In genomic region chr2:226366920-226367319, GRCh38 we compare ENCODE assay signal across 36 cellular contexts.
"Had no signal": no experiment of that assay in that cellular context is flagged by ENCODE, and none has a peak within 500 bp of the region (broad histone marks: within the 10 kb centered on the region; RNA-seq: fewer than 3 reads in every experiment).

No MANE protein-coding gene starts in this region.

- H2AFZ ChIP-seq: PC-9 had no signal

- H3K4me3 ChIP-seq: adrenal gland, MG63, PC-9 had no signal

- H3K4me2 ChIP-seq: PC-9 had no signal

- H3K27me3 ChIP-seq: adrenal gland, MG63 had no signal

- H3K27me3 Mint-ChIP-seq: activated CD4-positive, alpha-beta memory T cell treated with anti-CD3 and anti-CD28 coated beads, Interleukin-2, amount 10 ng/mL, durations not matched to agents 7 days and 5 days had no signal

- H3K9me3 ChIP-seq: adrenal gland, MG63 had no signal

- ATAC-seq: activated naive CD4-positive, alpha-beta T cell treated with anti-CD3 and anti-CD28 coated beads, Interleukin-2, amount 50 U/mL, for 72 hours; activated T-cell treated with anti-CD3 and anti-CD28 coated beads, Interleukin-2, amount 50 U/mL, for 72 hours; Right ventricle myocardium inferior; SK-N-SH treated with all-trans-retinoic acid at 6 μM for 48 hours; T-cell; T-helper 17 cell had no signal

- DNase-seq: activated CD4-positive, alpha-beta memory T cell treated with anti-CD3 and anti-CD28 coated beads, Interleukin-2, amount 10 ng/mL, durations not matched to agents 7 days and 5 days; activated CD4-positive, alpha-beta T cell treated with anti-CD3 and anti-CD28 coated beads for 1 hour; activated CD4-positive, alpha-beta T cell treated with anti-CD3 and anti-CD28 coated beads for 48 hours; activated CD4-positive, CD25-positive, alpha-beta regulatory T cell; activated gamma-delta T cell; activated naive CD4-positive, alpha-beta T cell treated with anti-CD3 and anti-CD28 coated beads for 36 hours; activated T-cell treated with anti-CD3 and anti-CD28 coated beads, Interleukin-2, amount 50 U/mL, for 1 hour; activated T-cell treated with anti-CD3 and anti-CD28 coated beads, Interleukin-2, amount 50 U/mL, for 72 hours; adrenal gland; anterior cingulate cortex; central memory CD4-positive, alpha-beta T cell; Kasumi-1; KG1; MG63; NCI-H1048; NCI-H1105 treated with DMSO at 0.1 percent for 48 hours; NCI-H1436; NCI-H1694 treated with DMSO at 0.1 percent for 48 hours; NCI-H2029; NCI-H2107; NCI-H2171; NCI-H2227 treated with DMSO at 0.1 percent for 48 hours; NCI-H446; NCI-H510A treated with DMSO at 0.1 percent for 48 hours; NCI-H526 treated with DMSO at 0.1 percent for 48 hours; PC-9; SIG-M5; T-cell; T-helper 17 cell had no signal

- H3K4me1 ChIP-seq: adrenal gland had no signal

- H3K4me1 Mint-ChIP-seq: activated CD4-positive, alpha-beta memory T cell treated with anti-CD3 and anti-CD28 coated beads, Interleukin-2, amount 10 ng/mL, durations not matched to agents 7 days and 5 days; brain; T-cell; T-helper 17 cell had no signal

- H3K27ac ChIP-seq: adrenal gland, PC-9, RWPE1, VCaP had no signal

- H3K36me3 ChIP-seq: adrenal gland, MG63 had no signal

- H3K4me3 Mint-ChIP-seq: activated CD4-positive, alpha-beta memory T cell treated with anti-CD3 and anti-CD28 coated beads, Interleukin-2, amount 10 ng/mL, durations not matched to agents 7 days and 5 days; activated naive CD4-positive, alpha-beta T cell treated with anti-CD3 and anti-CD28 coated beads for 36 hours; activated T-cell treated with anti-CD3 and anti-CD28 coated beads, Interleukin-2, amount 50 U/mL, for 72 hours; brain; T-cell; T-helper 17 cell had no signal

- H3K27ac Mint-ChIP-seq: activated CD4-positive, alpha-beta memory T cell treated with anti-CD3 and anti-CD28 coated beads, Interleukin-2, amount 10 ng/mL, durations not matched to agents 7 days and 5 days; activated naive CD4-positive, alpha-beta T cell treated with anti-CD3 and anti-CD28 coated beads for 36 hours; activated naive CD4-positive, alpha-beta T cell treated with anti-CD3 and anti-CD28 coated beads, Interleukin-2, amount 50 U/mL, for 72 hours; activated T-cell treated with anti-CD3 and anti-CD28 coated beads, Interleukin-2, amount 50 U/mL, for 72 hours; activated T-helper 2 cell treated with anti-CD3 and anti-CD28 coated beads, Interferon-gamma antibody, Interleukin-2, Interleukin-4, amounts not matched to agents 10 μg/mL and 5 μg/mL and 100 μg/mL, durations not matched to agents 14 hours and 24 hours and 36 hours; brain; T-cell; T-helper 17 cell had no signal

- H3K9me3 Mint-ChIP-seq: activated naive CD4-positive, alpha-beta T cell treated with anti-CD3 and anti-CD28 coated beads for 36 hours; activated T-helper 2 cell treated with anti-CD3 and anti-CD28 coated beads, Interferon-gamma antibody, Interleukin-2, Interleukin-4, amounts not matched to agents 10 μg/mL and 5 μg/mL and 100 μg/mL, durations not matched to agents 14 hours and 24 hours and 36 hours had no signal

- H3K36me3 Mint-ChIP-seq: activated naive CD4-positive, alpha-beta T cell treated with anti-CD3 and anti-CD28 coated beads, Interleukin-2, amount 50 U/mL, for 72 hours; brain; T-cell had no signal
